1 cellular context compared by ENCODE assay signal in genomic region chr1:99685516-99686180, GRCh38.
TF ChIP-seq lines count a peak whose summit lies in the region.

No MANE protein-coding gene starts in this region.

TF ChIP-seq in SK-N-SH treated with all-trans-retinoic acid at 6 μM for 48 hours, 23 proteins besides CTCF, POLR2A, EP300 and RAD21 (continued from another document):
- TF ChIP-seq TSHZ2 (CRISPR knock-in tag; IDR thresholded peaks at IDR 0.05), result no peak
TF ChIP-seq in SK-N-SH treated with all-trans-retinoic acid at 6 μM for 48 hours: peak in this region for 0.
